3 cellular contexts compared by ENCODE assay signal in genomic region chr2:46184794-46185583, GRCh38.
TF ChIP-seq lines count a peak whose summit lies in the region.

No MANE protein-coding gene starts in this region.

TF ChIP-seq in GM12878, 131 proteins besides CTCF, POLR2A, EP300 and RAD21:
- no peak for TF ChIP-seq LARP7 (IDR thresholded peaks at IDR 0.05)
- no peak for TF ChIP-seq SRF (IDR thresholded peaks at IDR 0.05; ENCODE audit: low read depth in 2 of 2, low read length in 2 of 2)
- TF ChIP-seq STAT1 (conservative IDR thresholded peaks at IDR 0.05) = no peak
- no peak for TF ChIP-seq MYB (IDR thresholded peaks at IDR 0.05; ENCODE audit: borderline replicate concordance, low read depth, low read length)
- TF ChIP-seq ZNF687 (IDR thresholded peaks at IDR 0.05) = no peak
- no peak for TF ChIP-seq SUZ12 (IDR thresholded peaks at IDR 0.05; ENCODE audit: unreplicated experiment)
- TF ChIP-seq TCF3 (IDR thresholded peaks at IDR 0.05; ENCODE audit: borderline replicate concordance, insufficient read depth, low read depth, low read length) = no peak
- TF ChIP-seq IKZF2 (IDR thresholded peaks at IDR 0.05) = no peak
- no peak for TF ChIP-seq MLLT1 (IDR thresholded peaks at IDR 0.05)
- TF ChIP-seq SUPT20H (IDR thresholded peaks at IDR 0.05; ENCODE audit: borderline replicate concordance, control insufficient read depth, low read depth, low read length) = no peak
- no peak for TF ChIP-seq EED (IDR thresholded peaks at IDR 0.05; ENCODE audit: low read depth)

TF ChIP-seq in HepG2, 621 proteins besides CTCF, POLR2A, EP300 and RAD21:
- no peak for TF ChIP-seq RBM22 (optimal IDR thresholded peaks at IDR 0.05; ENCODE audit: low read length)
- TF ChIP-seq SMC3 (IDR thresholded peaks at IDR 0.05; ENCODE audit: low read length) = 0 out of 2 replicates have a peak, but pooled peaks have one; percentile 10
- TF ChIP-seq STAG1 (CRISPR knock-in tag; IDR thresholded peaks at IDR 0.05) = peak; percentile 53

TF ChIP-seq in SK-N-SH treated with all-trans-retinoic acid at 6 μM for 48 hours, 23 proteins besides CTCF, POLR2A, EP300 and RAD21:
- TF ChIP-seq CSDC2 (CRISPR knock-in tag; IDR thresholded peaks at IDR 0.05) (no peak), OSR1 (CRISPR knock-in tag; IDR thresholded peaks at IDR 0.05) (no peak), ARNTL (CRISPR knock-in tag; IDR thresholded peaks at IDR 0.05; ENCODE audit: borderline replicate concordance, low read depth) (no peak), TOX (CRISPR knock-in tag; IDR thresholded peaks at IDR 0.05; ENCODE audit: borderline replicate concordance) (no peak)
